Comparison of ENCODE assay signal across 22 cellular contexts in genomic region chr7:6166443-6166871, GRCh38.
A peak's percentile ranks its signal among the peaks of the same experiment; 100 is the strongest.
DNase-seq lines count a peak whose midpoint lies in the region; ATAC-seq and TF ChIP-seq lines count a peak whose summit lies in the region.
"Had no signal": no experiment of that assay in that cellular context is flagged by ENCODE, and none has a peak within 500 bp of the region (broad histone marks: within the 10 kb centered on the region; RNA-seq: fewer than 3 reads in every experiment).

No MANE protein-coding gene starts in this region.

- no peak for TF ChIP-seq CTCF in neural crest cell (conservative IDR thresholded peaks at IDR 0.05)
- TF ChIP-seq CTCF in GM13976 (IDR thresholded peaks at IDR 0.05; ENCODE audit: borderline replicate concordance, control extremely low read depth, extremely low read depth, insufficient read depth, missing control alignments) = no peak

- DNase-seq in NCI-H1092 treated with DMSO at 0.1 percent for 48 hours (lab: John Stamatoyannopoulos, UW) (peak; percentile 48), NCI-H1092 (lab: John Stamatoyannopoulos, UW) (no peak), H7 (peak; percentile 56), neural crest cell (ENCODE audit: low read depth, low spot score) (no peak), T-cell (no peak), GM13976 (ENCODE audit: low spot score) (no peak), NOMO-1 (lab: John Stamatoyannopoulos, UW; ENCODE audit: unreplicated experiment in 2 of 2) (no peak)
- DNase-seq: activated CD4-positive, alpha-beta T cell treated with anti-CD3 and anti-CD28 coated beads, Interleukin-2, amount 50 U/mL, for 4 hours; activated naive CD8-positive, alpha-beta T cell treated with anti-CD3 and anti-CD28 coated beads, Interleukin-2, amount 10 ng/mL, durations not matched to agents 7 days and 5 days; activated T-cell treated with anti-CD3 and anti-CD28 coated beads, Interleukin-2, amount 50 U/mL, for 24 hours; MG63; NCI-H2029 treated with DMSO at 0.1 percent for 48 hours; NCI-H69; psoas muscle; stimulated activated CD4-positive, alpha-beta T cell treated with anti-CD3 and anti-CD28 coated beads, Interleukin-12 subunit alpha, Interleukin-12 subunit beta, amount 100 ng/mL, for 4 hours; stimulated activated naive CD8-positive, alpha-beta T cell treated with anti-CD3 and anti-CD28 coated beads, Interleukin-15, Interleukin-2, amounts not matched to agents 100 U/mL and 50 U/mL, for 24 hours; SW 1271 had no signal

- POLR2A ChIA-PET in T-cell (lab: Charles Lee) = no interaction called here

- H3K9me3 Mint-ChIP-seq in activated T-helper 17 cell treated with anti-CD3 and anti-CD28 coated beads, Interleukin-2, amount 50 U/mL, for 72 hours = no peaks in the 10 kb centered on the region
- H3K9me3 Mint-ChIP-seq in neural crest cell (no peaks in the 10 kb centered on the region), T-cell (no peaks in the 10 kb centered on the region)
- H3K9me3 Mint-ChIP-seq: activated naive CD8-positive, alpha-beta T cell treated with anti-CD3 and anti-CD28 coated beads, Interleukin-2, amount 10 ng/mL, durations not matched to agents 7 days and 5 days; activated T-cell treated with anti-CD3 and anti-CD28 coated beads, Interleukin-2, amount 50 U/mL, for 24 hours; CD14-positive monocyte had no signal

- no peak for ATAC-seq in activated T-helper 17 cell treated with anti-CD3 and anti-CD28 coated beads, Interleukin-2, amount 50 U/mL, for 72 hours (replicated peaks)
- ATAC-seq in T-cell (replicated peaks in 1 of 4) = no peak
- ATAC-seq: stimulated activated naive CD8-positive, alpha-beta T cell treated with anti-CD3 and anti-CD28 coated beads, Interleukin-15, Interleukin-2, amounts not matched to agents 100 U/mL and 50 U/mL, for 24 hours; upper lobe of right lung had no signal

- no peaks in the 10 kb centered on the region for H3K27me3 ChIP-seq in H7 (ENCODE audit: control insufficient read depth, insufficient read depth, low read length)
- H3K27me3 ChIP-seq: esophagus muscularis mucosa, MG63, upper lobe of right lung had no signal

- H3K27me3 Mint-ChIP-seq in activated T-helper 17 cell treated with anti-CD3 and anti-CD28 coated beads, Interleukin-2, amount 50 U/mL, for 72 hours = no peaks in the 10 kb centered on the region
- H3K27me3 Mint-ChIP-seq in neural crest cell (ENCODE audit: low read depth) = no peaks in the 10 kb centered on the region
- H3K27me3 Mint-ChIP-seq in T-cell = no peaks in the 10 kb centered on the region
- H3K27me3 Mint-ChIP-seq: activated naive CD8-positive, alpha-beta T cell treated with anti-CD3 and anti-CD28 coated beads, Interleukin-2, amount 10 ng/mL, durations not matched to agents 7 days and 5 days; activated T-cell treated with anti-CD3 and anti-CD28 coated beads, Interleukin-2, amount 50 U/mL, for 24 hours had no signal

- peaks cover 6% of the 10 kb centered on the region for H3K36me3 Mint-ChIP-seq in activated T-helper 17 cell treated with anti-CD3 and anti-CD28 coated beads, Interleukin-2, amount 50 U/mL, for 72 hours (ENCODE audit: low read depth)
- H3K36me3 Mint-ChIP-seq in neural crest cell (ENCODE audit: low read depth) = no peaks in the 10 kb centered on the region
- peaks cover 11% of the 10 kb centered on the region for H3K36me3 Mint-ChIP-seq in T-cell

- peaks cover 5% of the 10 kb centered on the region for H3K36me3 ChIP-seq in H7 (replicated peaks; ENCODE audit: control insufficient read depth, insufficient read depth, low read length)

- H3K4me3 Mint-ChIP-seq in activated T-helper 17 cell treated with anti-CD3 and anti-CD28 coated beads, Interleukin-2, amount 50 U/mL, for 72 hours = no peak overlapping the region
- H3K4me3 Mint-ChIP-seq in neural crest cell = no peak overlapping the region
- H3K4me3 Mint-ChIP-seq in T-cell = no peak overlapping the region
- H3K4me3 Mint-ChIP-seq: activated naive CD8-positive, alpha-beta T cell treated with anti-CD3 and anti-CD28 coated beads, Interleukin-2, amount 10 ng/mL, durations not matched to agents 7 days and 5 days; activated T-cell treated with anti-CD3 and anti-CD28 coated beads, Interleukin-2, amount 50 U/mL, for 24 hours; CD14-positive monocyte had no signal

- H3K4me1 Mint-ChIP-seq in activated T-helper 17 cell treated with anti-CD3 and anti-CD28 coated beads, Interleukin-2, amount 50 U/mL, for 72 hours = no peaks in the 10 kb centered on the region
- H3K4me1 Mint-ChIP-seq in neural crest cell (peaks cover 12% of the 10 kb centered on the region), T-cell (peaks cover 2 to 9% (median 3%) of the 10 kb centered on the region in 3 donors)
- H3K4me1 Mint-ChIP-seq: CD14-positive monocyte had no signal

- peak overlapping the region; percentile 46 for H3K27ac Mint-ChIP-seq in activated T-helper 17 cell treated with anti-CD3 and anti-CD28 coated beads, Interleukin-2, amount 50 U/mL, for 72 hours
- peak overlapping the region; percentile 83 for H3K27ac Mint-ChIP-seq in neural crest cell (ENCODE audit: unreplicated experiment)
- no peak overlapping the region for H3K27ac Mint-ChIP-seq in T-cell
- H3K27ac Mint-ChIP-seq: activated naive CD8-positive, alpha-beta T cell treated with anti-CD3 and anti-CD28 coated beads, Interleukin-2, amount 10 ng/mL, durations not matched to agents 7 days and 5 days had no signal

- in situ Hi-C loops in GM13976 (cut with MboI; ENCODE audit: low sequenced_read_pairs, unreplicated experiment) = no loop called here

- CTCF ChIA-PET in T-cell (lab: Charles Lee) = no interaction called here

- no peak overlapping the region for H3K4me3 ChIP-seq in H7 (ENCODE audit: insufficient read depth, low read depth, low read length)
- H3K4me3 ChIP-seq: esophagus muscularis mucosa, lung, MG63, psoas muscle, upper lobe of right lung had no signal

Comparison
In these comparisons a context has a peak if more than half of its experiments do, and no peak if none do; other contexts are left out.
1. DNase-seq: peak in NCI-H1092 treated with DMSO at 0.1 percent for 48 hours (single experiment) and H7 (single experiment); none in NCI-H1092 (single experiment), neural crest cell (single experiment), T-cell (0 of 34), GM13976 (single experiment) and NOMO-1 (0 of 2).
2. H3K27ac Mint-ChIP-seq: peak in activated T-helper 17 cell treated with anti-CD3 and anti-CD28 coated beads, Interleukin-2, amount 50 U/mL, for 72 hours (single experiment) and neural crest cell (single experiment); none in T-cell (0 of 2).